ENCODE assay signal across 8 cellular contexts in genomic region chr2:180979086-180979934, GRCh38. TPM values are rescaled to one million over a fixed set of nuclear protein-coding genes. Genes with fewer than 3 reads are reported as not detected.
DNase-seq lines count a peak whose midpoint lies in the region; ATAC-seq and TF ChIP-seq lines count a peak whose summit lies in the region.

No MANE protein-coding gene starts in this region.

- intact Hi-C loops in psoas muscle (cut with DNase I) = no loop called here

- peaks cover 20% of the 10 kb centered on the region for H3K4me1 ChIP-seq in psoas muscle

- peaks cover 31% of the 10 kb centered on the region for H3K36me3 Mint-ChIP-seq in activated T-cell treated with anti-CD3 and anti-CD28 coated beads, Interleukin-2, amount 50 U/mL, for 24 hours (ENCODE audit: low read depth)
- H3K36me3 Mint-ChIP-seq in WTC11 = peaks cover 10% of the 10 kb centered on the region

- no peaks in the 10 kb centered on the region for H3K27me3 ChIP-seq in psoas muscle (ENCODE audit: insufficient read depth in 3 of 3, low read length in 2 of 3)

- no peaks in the 10 kb centered on the region for H3K9me3 Mint-ChIP-seq in activated T-cell treated with anti-CD3 and anti-CD28 coated beads, Interleukin-2, amount 50 U/mL, for 24 hours
- no peaks in the 10 kb centered on the region for H3K9me3 Mint-ChIP-seq in WTC11

- H3K4me3 Mint-ChIP-seq in activated T-cell treated with anti-CD3 and anti-CD28 coated beads, Interleukin-2, amount 50 U/mL, for 24 hours = peak overlapping the region; percentile 68
- peak overlapping the region; percentile 68 for H3K4me3 Mint-ChIP-seq in WTC11

- H3K27ac Mint-ChIP-seq in activated T-cell treated with anti-CD3 and anti-CD28 coated beads, Interleukin-2, amount 50 U/mL, for 24 hours = peak overlapping the region; percentile 83
- H3K27ac Mint-ChIP-seq in WTC11 = no peak overlapping the region

- no peaks in the 10 kb centered on the region for H3K27me3 Mint-ChIP-seq in activated T-cell treated with anti-CD3 and anti-CD28 coated beads, Interleukin-2, amount 50 U/mL, for 24 hours
- H3K27me3 Mint-ChIP-seq in WTC11 (ENCODE audit: low read depth) = no peaks in the 10 kb centered on the region

- POLR2A ChIA-PET in WTC11 (lab: Charles Lee) = interaction anchor here (0.7 to 1.3 kb wide), 4 partner anchors 10 to 1314 kb away, joined by 3 to 4 read pairs (median 3); no protein-coding TSS in a partner anchor

- DNase-seq in activated T-cell treated with anti-CD3 and anti-CD28 coated beads, Interleukin-2, amount 50 U/mL, for 24 hours = no peak
- no peak for DNase-seq in activated T-cell treated with anti-CD3 and anti-CD28 coated beads, Interleukin-2, amount 50 U/mL, for 1 hour
- DNase-seq in WTC11 (ENCODE audit: low spot score) (no peak), foreskin fibroblast (peak; percentile 72 to 81), psoas muscle (no peak)

- H3K4me3 ChIP-seq in foreskin fibroblast (ENCODE audit: low read depth in 1 of 2, low read length in 2 of 2) (peak overlapping the region; percentile 51 to 54), psoas muscle (peak overlapping the region; percentile 79)

- TF ChIP-seq CTCF in WTC11 (IDR thresholded peaks at IDR 0.05) = no peak
- no peak for TF ChIP-seq CTCF in foreskin fibroblast (IDR thresholded peaks at IDR 0.05; ENCODE audit: low read depth, low read length)
- TF ChIP-seq CTCF in psoas muscle (IDR thresholded peaks at IDR 0.05) = no peak

- H3K9me3 ChIP-seq in psoas muscle = no peaks in the 10 kb centered on the region

- H3K36me3 ChIP-seq in psoas muscle (ENCODE audit: insufficient read depth in 1 of 2, low read depth in 1 of 2) = peaks cover 0 to 13% of the 10 kb centered on the region in 2 donors

- H3K27ac ChIP-seq in psoas muscle = peak overlapping the region; percentile 90

- CTCF ChIA-PET in WTC11 (lab: Charles Lee) = interaction anchor here (0.7 to 2.1 kb wide), 6 partner anchors 18 to 856 kb away, joined by 3 to 8 read pairs (median 4); no protein-coding TSS in a partner anchor

- H3K4me1 Mint-ChIP-seq in activated T-cell treated with anti-CD3 and anti-CD28 coated beads, Interleukin-2, amount 50 U/mL, for 24 hours (ENCODE audit: low read depth) = peaks cover 39% of the 10 kb centered on the region
- H3K4me1 Mint-ChIP-seq in WTC11 = peaks cover 42% of the 10 kb centered on the region

- ATAC-seq in WTC11 (no peak), psoas muscle (no peak), GM21367 (IDR thresholded peaks at IDR 0.05; ENCODE audit: unreplicated experiment) (no peak), GM18861 (IDR thresholded peaks at IDR 0.05; ENCODE audit: unreplicated experiment) (no peak), GM21447 (IDR thresholded peaks at IDR 0.05; ENCODE audit: unreplicated experiment) (no peak)

- 36 to 47% (median 37%) methylated on average over 9 of the region's 9 CpGs for WGBS in psoas muscle, 3 donors

TF ChIP-seq in WTC11, 78 proteins besides CTCF, POLR2A, EP300 and RAD21 (continues in another document):
- no peak for TF ChIP-seq NR1H2 (CRISPR knock-in tag; IDR thresholded peaks at IDR 0.05)
- TF ChIP-seq, protein P1, sequence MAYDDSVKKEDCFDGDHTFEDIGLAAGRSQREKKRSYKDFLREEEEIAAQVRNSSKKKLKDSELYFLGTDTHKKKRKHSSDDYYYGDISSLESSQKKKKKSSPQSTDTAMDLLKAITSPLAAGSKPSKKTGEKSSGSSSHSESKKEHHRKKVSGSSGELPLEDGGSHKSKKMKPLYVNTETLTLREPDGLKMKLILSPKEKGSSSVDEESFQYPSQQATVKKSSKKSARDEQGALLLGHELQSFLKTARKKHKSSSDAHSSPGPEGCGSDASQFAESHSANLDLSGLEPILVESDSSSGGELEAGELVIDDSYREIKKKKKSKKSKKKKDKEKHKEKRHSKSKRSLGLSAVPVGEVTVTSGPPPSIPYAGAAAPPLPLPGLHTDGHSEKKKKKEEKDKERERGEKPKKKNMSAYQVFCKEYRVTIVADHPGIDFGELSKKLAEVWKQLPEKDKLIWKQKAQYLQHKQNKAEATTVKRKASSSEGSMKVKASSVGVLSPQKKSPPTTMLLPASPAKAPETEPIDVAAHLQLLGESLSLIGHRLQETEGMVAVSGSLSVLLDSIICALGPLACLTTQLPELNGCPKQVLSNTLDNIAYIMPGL (CRISPR knock-in tag; IDR thresholded peaks at IDR 0.05) = no peak
- TF ChIP-seq KAT7 (CRISPR knock-in tag; IDR thresholded peaks at IDR 0.05; ENCODE audit: borderline replicate concordance) = no peak
- TF ChIP-seq E2F1 (CRISPR knock-in tag; IDR thresholded peaks at IDR 0.05) = no peak
- TF ChIP-seq ZSCAN18 (CRISPR knock-in tag; IDR thresholded peaks at IDR 0.05) = no peak
- no peak for TF ChIP-seq ZNF317 (CRISPR knock-in tag; IDR thresholded peaks at IDR 0.05; ENCODE audit: borderline replicate concordance, low read depth)
- TF ChIP-seq USF1 (CRISPR knock-in tag; IDR thresholded peaks at IDR 0.05) = no peak
- TF ChIP-seq, protein P2, sequence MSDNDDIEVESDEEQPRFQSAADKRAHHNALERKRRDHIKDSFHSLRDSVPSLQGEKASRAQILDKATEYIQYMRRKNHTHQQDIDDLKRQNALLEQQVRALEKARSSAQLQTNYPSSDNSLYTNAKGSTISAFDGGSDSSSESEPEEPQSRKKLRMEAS (CRISPR knock-in tag; IDR thresholded peaks at IDR 0.05) = no peak
- no peak for TF ChIP-seq JAZF1 (CRISPR knock-in tag; IDR thresholded peaks at IDR 0.05)
- no peak for TF ChIP-seq NR2C2 (CRISPR knock-in tag; IDR thresholded peaks at IDR 0.05)
- no peak for TF ChIP-seq ZNF281 (CRISPR knock-in tag; IDR thresholded peaks at IDR 0.05)

RNA-seq across cellular contexts. Expression of gene UBE2E3, which starts 1.1 kb away (rescaled TPM):
- total RNA-seq in WTC11 (2021) (75.1 to 76.4 TPM (median 76.3 TPM) in 3 replicates), psoas muscle (100 to 1,000 TPM in 1 of 4 donors, 10 to 100 TPM in 3; 68.3 to 125 (median 89.0) TPM)
- 100 to 1,000 TPM in 1 of 3 donors, 10 to 100 TPM in 2; 61.9 to 115 (median 69.8) TPM for polyA plus RNA-seq in psoas muscle

Comparison
In these comparisons a context has a peak if more than half of its experiments do, and no peak if none do; other contexts are left out.
1. DNase-seq: peak in foreskin fibroblast (2 of 2); none in activated T-cell treated with anti-CD3 and anti-CD28 coated beads, Interleukin-2, amount 50 U/mL, for 24 hours (single experiment), activated T-cell treated with anti-CD3 and anti-CD28 coated beads, Interleukin-2, amount 50 U/mL, for 1 hour (single experiment), WTC11 (single experiment) and psoas muscle (0 of 2).